20 cellular contexts compared by ENCODE assay signal in the genomic region with DNA sequence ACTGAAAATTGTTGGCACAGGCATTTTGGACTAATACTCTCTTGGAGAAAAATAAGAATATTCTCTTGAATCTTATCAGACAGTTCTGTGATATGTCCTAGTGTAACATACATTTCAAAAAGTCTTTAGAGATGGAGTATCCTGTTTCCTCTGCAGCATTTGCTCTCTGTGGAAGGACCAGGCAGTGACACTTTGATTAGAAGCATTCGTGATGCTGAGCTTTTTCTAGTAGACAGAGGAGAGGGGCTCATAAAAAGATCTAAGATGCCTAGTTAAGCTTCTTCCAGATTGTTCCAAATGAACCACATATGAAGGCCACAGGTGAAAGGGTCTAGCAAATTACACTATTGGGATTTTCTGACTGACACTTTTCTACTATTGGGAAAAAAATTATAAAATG.
DNase-seq lines count a peak whose midpoint lies in the region; ATAC-seq, FAIRE-seq and TF ChIP-seq lines count a peak whose summit lies in the region.
"Had no signal": no experiment of that assay in that cellular context is flagged by ENCODE, and none has a peak within 500 bp of the region (broad histone marks: within the 10 kb centered on the region; RNA-seq: fewer than 3 reads in every experiment).

No MANE protein-coding gene starts in this region.

- H3K4me3 Mint-ChIP-seq in immature natural killer cell, result no peak overlapping the region
- H3K4me3 Mint-ChIP-seq: CD4-positive, alpha-beta memory T cell; naive thymus-derived CD8-positive, alpha-beta T cell had no signal

- no peak for TF ChIP-seq RAD21 in HepG2 (CRISPR knock-in tag; IDR thresholded peaks at IDR 0.05)

- BruUV-seq in HepG2 (replicated peaks; lab: Mats Ljungman, UMichigan), result no TSS peak

- H4K20me1 ChIP-seq in HepG2 (ENCODE audit: insufficient read depth, low read length), result no peaks in the 10 kb centered on the region

- no peak overlapping the region for H3K4me2 ChIP-seq in HepG2 (ENCODE audit: low read depth, low read length)

- peaks cover 0 to 2% (median 0%) of the 10 kb centered on the region in 3 donors for H3K27me3 Mint-ChIP-seq in immature natural killer cell (ENCODE audit: low read depth in 3 of 3)

- H3K4me3 ChIP-seq in SK-N-MC (no peak overlapping the region; the same call in 1 of the 2 replicates), skeletal muscle tissue (ENCODE audit: low read length in 3 of 3) (no peak overlapping the region), HepG2 (replicated peaks in 1 of 3; ENCODE audit: insufficient read depth in 1 of 3, low read depth in 2 of 3, low read length in 3 of 3) (no peak overlapping the region)

- H3K27me3 ChIP-seq in skeletal muscle tissue (ENCODE audit: control insufficient read depth in 3 of 3, insufficient read depth in 3 of 3, low read length in 3 of 3), result no peaks in the 10 kb centered on the region
- H3K27me3 ChIP-seq in HepG2 (ENCODE audit: control insufficient read depth in 1 of 2, insufficient read depth in 2 of 2, low read length in 2 of 2), result peaks cover 0 to 11% of the 10 kb centered on the region in 2 experiments; a peak in 2 of 5 replicates

- in situ Hi-C loops in G401 (cut with HindIII; ENCODE audit: low sequenced_read_pairs), result no loop called here
- in situ Hi-C loops in HepG2 (cut with HindIII; ENCODE audit: extremely low pct_ligation_motif_present, low pct_unique_long_range_greater_than_20kb), result no loop called here

- H3K27ac ChIP-seq in SK-N-MC (0 out of 2 replicates have a peak overlapping the region, but pooled peaks have one; percentile 52), skeletal muscle tissue (ENCODE audit: low read depth, low read length) (peak overlapping the region; percentile 57), HepG2 (ENCODE audit: extremely low read length, insufficient read depth, low read length) (no peak overlapping the region)

- CTCF ChIA-PET in HepG2 (lab: Yijun Ruan, JAX; ENCODE audit: low intra/inter-chr PET ratio, low total read pairs), result no interaction called here

- H3K79me2 ChIP-seq in HepG2 (ENCODE audit: insufficient read depth, low read length), result no peaks in the 10 kb centered on the region

- intact Hi-C loops in HepG2 (cut with micrococcal nuclease; ENCODE audit: unreplicated experiment), result no loop called here

- H3K36me3 ChIP-seq in SK-N-MC (ENCODE audit: insufficient read depth, low read length) (no peaks in the 10 kb centered on the region), skeletal muscle tissue (ENCODE audit: control insufficient read depth in 3 of 3, insufficient read depth in 3 of 3, low read length in 3 of 3) (peaks cover 0 to 9% (median 7%) of the 10 kb centered on the region in 3 donors), HepG2 (replicated peaks in 1 of 2; ENCODE audit: control insufficient read depth in 1 of 2, insufficient read depth in 2 of 2, low read length in 2 of 2) (no peaks in the 10 kb centered on the region; a peak in 1 of 5 replicates)

- DNase-seq in G401 (ENCODE audit: low spot score) (peak; percentile 61), SK-N-MC (ENCODE audit: low read depth, low spot score) (no peak), immature natural killer cell (no peak), foreskin melanocyte (no peak), RPMI8226 (no peak), HepG2 (ENCODE audit: low spot score) (no peak)
- DNase-seq: activated CD4-positive, alpha-beta T cell treated with anti-CD3 and anti-CD28 coated beads for 48 hours; activated gamma-delta T cell; amniotic stem cell; CD4-positive, alpha-beta memory T cell; central memory CD4-positive, alpha-beta T cell; head of caudate nucleus; MV-4-11; naive thymus-derived CD8-positive, alpha-beta T cell; NCI-H187 treated with DMSO at 0.1 percent for 48 hours; NCI-H345; stimulated activated CD4-positive, alpha-beta T cell treated with anti-CD3 and anti-CD28 coated beads, Interleukin-12 subunit alpha, Interleukin-12 subunit beta, amount 100 ng/mL, for 4 hours; stimulated activated CD8-positive, alpha-beta memory T cell treated with anti-CD3 and anti-CD28 coated beads, Interleukin-4, amount 100 ng/mL, for 48 hours; SW 1271 had no signal

- TF ChIP-seq CTCF in HepG2 (CRISPR knock-in tag; IDR thresholded peaks at IDR 0.05), result no peak

- no peak for ATAC-seq in HepG2
- ATAC-seq: naive thymus-derived CD8-positive, alpha-beta T cell had no signal

- TF ChIP-seq EP300 in HepG2 (IDR thresholded peaks at IDR 0.05; ENCODE audit: low read depth in 2 of 2, low read length in 2 of 2) (no peak), HepG2 (CRISPR knock-in tag; IDR thresholded peaks at IDR 0.05; ENCODE audit: borderline replicate concordance) (no peak)

- peaks cover 15 to 21% (median 16%) of the 10 kb centered on the region in 3 donors for H3K36me3 Mint-ChIP-seq in immature natural killer cell
- H3K36me3 Mint-ChIP-seq: CD4-positive, alpha-beta memory T cell; naive thymus-derived CD8-positive, alpha-beta T cell had no signal

- peaks cover 27 to 35% (median 31%) of the 10 kb centered on the region in 3 donors for H3K4me1 ChIP-seq in skeletal muscle tissue (ENCODE audit: control insufficient read depth in 3 of 3, insufficient read depth in 3 of 3, low read length in 3 of 3)
- H3K4me1 ChIP-seq in HepG2 (ENCODE audit: insufficient read depth, low read length), result no peaks in the 10 kb centered on the region

- H3K4me1 Mint-ChIP-seq in immature natural killer cell, result peaks cover 40 to 72% of the 10 kb centered on the region in 2 donors
- H3K4me1 Mint-ChIP-seq: CD4-positive, alpha-beta memory T cell; naive thymus-derived CD8-positive, alpha-beta T cell had no signal

- H3K9ac ChIP-seq in SK-N-MC (ENCODE audit: insufficient read length) (no peak overlapping the region), skeletal muscle tissue (ENCODE audit: low read depth in 1 of 3, low read length in 3 of 3) (peak overlapping the region in 1 of 3 donors; percentile 35), HepG2 (ENCODE audit: insufficient read depth, low read depth, low read length) (no peak overlapping the region)

- H3K9me3 ChIP-seq in SK-N-MC (ENCODE audit: low read depth, low read length), result no peaks in the 10 kb centered on the region
- H3K9me3 ChIP-seq in skeletal muscle tissue (ENCODE audit: control insufficient read depth in 3 of 3, low read length in 3 of 3), result no peaks in the 10 kb centered on the region
- H3K9me3 ChIP-seq in HepG2 (ENCODE audit: low read length), result no peaks in the 10 kb centered on the region

- no peak for TF ChIP-seq POLR2A in HepG2 (IDR thresholded peaks at IDR 0.05; ENCODE audit: insufficient read depth in 1 of 2, low read depth in 2 of 2, low read length in 2 of 2)

- peak overlapping the region in 5 of 6 donors; percentile 18 to 48 (median 35) for H3K27ac Mint-ChIP-seq in immature natural killer cell
- H3K27ac Mint-ChIP-seq: CD4-positive, alpha-beta memory T cell had no signal

- H3K9me3 Mint-ChIP-seq in immature natural killer cell, result no peaks in the 10 kb centered on the region
- H3K9me3 Mint-ChIP-seq: CD4-positive, alpha-beta memory T cell; naive thymus-derived CD8-positive, alpha-beta T cell had no signal

- H2AFZ ChIP-seq in HepG2 (ENCODE audit: low read length), result no peak overlapping the region

- 0% methylated on average over 1 of the region's 1 CpG for WGBS in HepG2 (ENCODE audit: low lambda C conversion rate)

- FAIRE-seq in HepG2 (lab: Jason Lieb, UNC), result no peak

- POLR2A ChIA-PET in HepG2 (lab: Yijun Ruan, JAX), result no interaction called here

TF ChIP-seq in HepG2, 621 proteins besides CTCF, POLR2A, EP300 and RAD21:
- TF ChIP-seq ZNF143 (CRISPR knock-in tag; IDR thresholded peaks at IDR 0.05) (no peak), NR3C1 (CRISPR knock-in tag; IDR thresholded peaks at IDR 0.05) (no peak), MXI1 (IDR thresholded peaks at IDR 0.05; ENCODE audit: borderline replicate concordance, low read depth, low read length) (no peak), ZFP90 (CRISPR knock-in tag; IDR thresholded peaks at IDR 0.05; ENCODE audit: borderline replicate concordance) (no peak), TBX2 (CRISPR knock-in tag; IDR thresholded peaks at IDR 0.05; ENCODE audit: borderline replicate concordance) (no peak)
